Comparison of ENCODE assay signal across 7 cellular contexts in genomic region chr21:44107037-44107501, GRCh38. TPM values are rescaled to one million over a fixed set of nuclear protein-coding genes. Genes with fewer than 3 reads are reported as not detected.
DNase-seq lines count a peak whose midpoint lies in the region; ATAC-seq and TF ChIP-seq lines count a peak whose summit lies in the region.
"Not testable (repeated sequence)": the region's sequence is repeated elsewhere in the genome, so short reads cannot be mapped to it uniquely, and the experiment has no call there.

TSS of gene PWP2 (plus strand) at chr21:44107399. CDS start at chr21:44107417, 18 bp downstream.

- WGBS in body of pancreas, 2 donors = no CpG with 5 or more reads among the region's 66 CpGs
- 0% methylated on average over 13 of the region's 66 CpGs for WGBS in right cardiac atrium
- 0 to 1% methylated on average over 26 to 47 of the region's 66 CpGs for WGBS in sigmoid colon, 2 donors

- not testable (repeated sequence) for TF ChIP-seq EP300 in sigmoid colon (IDR thresholded peaks at IDR 0.05)

- intact Hi-C loops in body of pancreas (cut with DNase I); right cardiac atrium (cut with DNase I); sigmoid colon (cut with DNase I): not testable (repeated sequence)

- H3K27me3 ChIP-seq in body of pancreas; right cardiac atrium (ENCODE audit: control insufficient read depth, insufficient read depth); sigmoid colon: not testable (repeated sequence)

- TF ChIP-seq CTCF in body of pancreas (IDR thresholded peaks at IDR 0.05); sigmoid colon (IDR thresholded peaks at IDR 0.05): not testable (repeated sequence)

- H3K36me3 ChIP-seq in body of pancreas (replicated peaks in 1 of 2; ENCODE audit: insufficient read depth in 1 of 2, low read depth in 2 of 2); sigmoid colon: not testable (repeated sequence)

- ATAC-seq in GM18861 (IDR thresholded peaks at IDR 0.05; ENCODE audit: unreplicated experiment) (peak; percentile 43), HG02571 (IDR thresholded peaks at IDR 0.05; ENCODE audit: unreplicated experiment) (peak; percentile 69), HG03571 (IDR thresholded peaks at IDR 0.05; ENCODE audit: unreplicated experiment) (peak; percentile 55), body of pancreas (peak; percentile 98), right cardiac atrium (peak; percentile 97 to 98)

- DNase-seq in activated CD4-positive, alpha-beta T cell treated with anti-CD3 and anti-CD28 coated beads for 48 hours = peak; percentile 62
- DNase-seq in body of pancreas (peak; percentile 25 to 57 (median 30)), right cardiac atrium (peak; percentile 45 to 71 (median 46)), sigmoid colon (peak; percentile 65)

- not testable (repeated sequence) for H3K9me3 ChIP-seq in body of pancreas; right cardiac atrium (ENCODE audit: control insufficient read depth, low read length); sigmoid colon

- H3K4me1 ChIP-seq in body of pancreas; right cardiac atrium (ENCODE audit: control insufficient read depth, insufficient read depth, low read length); sigmoid colon: not testable (repeated sequence)

- not testable (repeated sequence) for H3K4me3 ChIP-seq in body of pancreas; right cardiac atrium (ENCODE audit: low read length)
- peak within 1 kb of the TSS; percentile 35 to 46 (median 43) for H3K4me3 ChIP-seq in sigmoid colon

- not testable (repeated sequence) for TF ChIP-seq POLR2A in body of pancreas (IDR thresholded peaks at IDR 0.05); sigmoid colon (IDR thresholded peaks at IDR 0.05)

- H3K27ac ChIP-seq in body of pancreas (peak within 1 kb of the TSS in 2 of 4 donors; percentile 59 to 62), sigmoid colon (peak within 1 kb of the TSS in 2 of 4 donors; percentile 49 to 71)
- not testable (repeated sequence) for H3K27ac ChIP-seq in right cardiac atrium (ENCODE audit: low read length)

RNA-seq across cellular contexts. Expression of gene PWP2, which starts in this region (rescaled TPM):
- 10 to 100 TPM in 1 of 2 donors, 1 to 10 TPM in 1; 6.5 to 14.5 TPM for total RNA-seq in body of pancreas
- total RNA-seq in right cardiac atrium = 1 to 10 TPM in 3 of 4 donors, under 1 TPM in 1; 0.94 to 8.9 (median 2.3) TPM
- 1.6 TPM for polyA plus RNA-seq in right cardiac atrium
- total RNA-seq in sigmoid colon = 1 to 10 TPM; 1.4 to 8.6 (median 6.1) TPM
- polyA plus RNA-seq in sigmoid colon = 10 to 100 TPM in 1 of 3 donors, 1 to 10 TPM in 2; 1.4 to 10.8 (median 1.8) TPM

Comparison
In these comparisons a context has a peak if more than half of its experiments do, and no peak if none do; other contexts are left out.
1. ATAC-seq: peak in every context shown above with its lines; median percentile 98 in body of pancreas; 98 in right cardiac atrium; 69 in HG02571; 55 in HG03571; 43 in GM18861.